Comparison of ENCODE assay signal across 20 cellular contexts in genomic region chr12:105843989-105844768, GRCh38.
DNase-seq lines count a peak whose midpoint lies in the region; ATAC-seq and TF ChIP-seq lines count a peak whose summit lies in the region.
"Had no signal": no experiment of that assay in that cellular context is flagged by ENCODE, and none has a peak within 500 bp of the region (broad histone marks: within the 10 kb centered on the region; RNA-seq: fewer than 3 reads in every experiment).

No MANE protein-coding gene starts in this region.

- peaks cover 8% of the 10 kb centered on the region for H3K4me1 Mint-ChIP-seq in mesothelial cell of epicardium
- H3K4me1 Mint-ChIP-seq: activated CD4-positive, alpha-beta T cell treated with anti-CD3 and anti-CD28 coated beads, Interleukin-2, amount 10 ng/mL, durations not matched to agents 7 days and 5 days; memory B cell had no signal

- no peaks in the 10 kb centered on the region for H3K27me3 ChIP-seq in lower lobe of right lung (ENCODE audit: low read depth)
- H3K27me3 ChIP-seq: testis had no signal

- peak; percentile 11 for DNase-seq in GM04503 (ENCODE audit: low read depth)
- DNase-seq in choroid plexus epithelial cell (ENCODE audit: low read depth): peak; percentile 61
- no peak for DNase-seq in lower lobe of right lung
- DNase-seq in superior temporal gyrus (ENCODE audit: extremely low spot score): peak; percentile 63
- no peak for DNase-seq in mesothelial cell of epicardium (ENCODE audit: low spot score in 2 of 2, unreplicated experiment in 2 of 2)
- no peak for DNase-seq in SW 1271 (lab: John Stamatoyannopoulos, UW)
- no peak for DNase-seq in RKO (ENCODE audit: low spot score)
- no peak for DNase-seq in SHP77 (lab: John Stamatoyannopoulos, UW)
- DNase-seq: activated CD4-positive, alpha-beta T cell treated with anti-CD3 and anti-CD28 coated beads, Interleukin-2, amount 10 ng/mL, durations not matched to agents 7 days and 5 days; activated CD8-positive, alpha-beta memory T cell treated with anti-CD3 and anti-CD28 coated beads, Interleukin-2, amount 50 U/mL, for 4 hours; AML-193; amniotic stem cell; effector memory CD4-positive, alpha-beta T cell; kidney; NCI-H1105 treated with DMSO at 0.1 percent for 48 hours; NCI-H2107; stimulated activated CD4-positive, alpha-beta T cell treated with anti-CD3 and anti-CD28 coated beads, Interleukin-12 subunit alpha, Interleukin-12 subunit beta, amount 100 ng/mL, for 4 hours; testis had no signal

- peak overlapping the region; percentile 28 for H3K27ac ChIP-seq in lower lobe of right lung
- H3K27ac ChIP-seq: testis had no signal

- TF ChIP-seq CTCF in choroid plexus epithelial cell (conservative IDR thresholded peaks at IDR 0.05; ENCODE audit: low read depth, low read length) (no peak), lower lobe of right lung (IDR thresholded peaks at IDR 0.05) (no peak), mesothelial cell of epicardium (IDR thresholded peaks at IDR 0.05; ENCODE audit: unreplicated experiment) (no peak)

- H3K4me3 ChIP-seq in choroid plexus epithelial cell (ENCODE audit: low read depth, low read length) (no peak overlapping the region), lower lobe of right lung (no peak overlapping the region)
- H3K4me3 ChIP-seq: testis had no signal

- no peaks in the 10 kb centered on the region for H3K36me3 ChIP-seq in lower lobe of right lung

- no peaks in the 10 kb centered on the region for H3K36me3 Mint-ChIP-seq in mesothelial cell of epicardium
- H3K36me3 Mint-ChIP-seq: memory B cell had no signal

- peaks cover 6% of the 10 kb centered on the region for H3K4me1 ChIP-seq in lower lobe of right lung

- H3K27me3 Mint-ChIP-seq in mesothelial cell of epicardium (ENCODE audit: low read depth): no peaks in the 10 kb centered on the region
- H3K27me3 Mint-ChIP-seq: memory B cell had no signal

- intact Hi-C loops in lower lobe of right lung (cut with DNase I): no loop called here

- no peak overlapping the region for H3K27ac Mint-ChIP-seq in mesothelial cell of epicardium
- H3K27ac Mint-ChIP-seq: activated CD4-positive, alpha-beta T cell treated with anti-CD3 and anti-CD28 coated beads, Interleukin-2, amount 10 ng/mL, durations not matched to agents 7 days and 5 days; memory B cell had no signal

- no peaks in the 10 kb centered on the region for H3K9me3 ChIP-seq in lower lobe of right lung
- H3K9me3 ChIP-seq: testis had no signal

- ATAC-seq in lower lobe of right lung: peak; percentile 33 to 44
- ATAC-seq: Right ventricle myocardium inferior had no signal

- peaks cover 10% of the 10 kb centered on the region for H3K9me3 Mint-ChIP-seq in mesothelial cell of epicardium
- H3K9me3 Mint-ChIP-seq: activated CD4-positive, alpha-beta T cell treated with anti-CD3 and anti-CD28 coated beads, Interleukin-2, amount 10 ng/mL, durations not matched to agents 7 days and 5 days had no signal

- H3K4me3 Mint-ChIP-seq in mesothelial cell of epicardium: no peak overlapping the region
- H3K4me3 Mint-ChIP-seq: activated CD4-positive, alpha-beta T cell treated with anti-CD3 and anti-CD28 coated beads, Interleukin-2, amount 10 ng/mL, durations not matched to agents 7 days and 5 days; memory B cell had no signal

Comparison
In these comparisons a context has a peak if more than half of its experiments do, and no peak if none do; other contexts are left out.
1. DNase-seq: peak in GM04503 (single experiment), choroid plexus epithelial cell (single experiment) and superior temporal gyrus (single experiment); none in lower lobe of right lung (single experiment), mesothelial cell of epicardium (0 of 2), SW 1271 (0 of 2), RKO (single experiment) and SHP77 (0 of 2).